11 cellular contexts compared by ENCODE assay signal in the genomic region with DNA sequence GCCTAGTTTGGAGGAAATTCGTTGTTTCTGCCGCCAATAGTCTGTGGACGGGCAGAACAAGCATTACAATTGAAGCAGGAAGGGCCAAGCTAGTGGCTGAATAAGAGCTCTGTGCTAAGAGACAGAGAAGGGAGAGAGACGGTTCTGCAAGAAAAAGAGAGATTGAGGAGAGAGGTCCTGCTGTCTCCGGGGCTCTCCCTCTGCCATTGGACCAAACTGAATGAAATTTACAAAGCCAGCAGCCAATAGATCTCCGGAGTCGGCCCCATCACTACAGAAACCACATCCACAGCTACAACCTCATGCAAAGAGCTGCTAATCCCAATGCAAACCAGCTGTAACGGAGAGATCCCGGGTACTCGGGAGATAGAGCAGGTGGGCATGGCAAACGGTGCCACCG. TPM values are rescaled to one million over a fixed set of nuclear protein-coding genes. Genes with fewer than 3 reads are reported as not detected.
DNase-seq lines count a peak whose midpoint lies in the region; ATAC-seq and TF ChIP-seq lines count a peak whose summit lies in the region.
"Had no signal": no experiment of that assay in that cellular context is flagged by ENCODE, and none has a peak within 500 bp of the region (broad histone marks: within the 10 kb centered on the region; RNA-seq: fewer than 3 reads in every experiment).

NLGN4X (minus strand) TSS at position 148 of the 400 bp plus-strand sequence. CDS start 77,401 bp downstream, outside the sequence.

- CTCF ChIA-PET in CD4-positive, alpha-beta T cell (lab: Charles Lee) = no interaction called here

- H2AFZ ChIP-seq in neural progenitor cell (replicated peaks) = peak within 1 kb of the TSS; percentile 57

- no peak for ATAC-seq in CD4-positive, alpha-beta T cell (ENCODE audit: poor library complexity)
- peak in 3 of 4 donors; percentile 14 to 52 (median 20) for ATAC-seq in heart left ventricle

- peaks cover 4% of the 10 kb centered on the region for H3K4me1 Mint-ChIP-seq in CD4-positive, alpha-beta T cell (ENCODE audit: low read depth)
- peaks cover 25% of the 10 kb centered on the region for H3K4me1 Mint-ChIP-seq in neural progenitor cell

- no peak for TF ChIP-seq CTCF in CD4-positive, alpha-beta T cell (IDR thresholded peaks at IDR 0.05)
- TF ChIP-seq CTCF in heart left ventricle (IDR thresholded peaks at IDR 0.05) = no peak
- TF ChIP-seq CTCF in neural progenitor cell (IDR thresholded peaks at IDR 0.05) = no peak

- H3K36me3 Mint-ChIP-seq in CD4-positive, alpha-beta T cell (ENCODE audit: low read depth) = no peaks in the 10 kb centered on the region
- no peaks in the 10 kb centered on the region for H3K36me3 Mint-ChIP-seq in neural progenitor cell

- intact Hi-C loops in CD4-positive, alpha-beta T cell (cut with DNase I, micrococcal nuclease) = no loop called here
- intact Hi-C loops in heart left ventricle (cut with DNase I) = no loop called here

- DNase-seq in CD4-positive, alpha-beta T cell = no peak
- peak; percentile 89 to 93 for DNase-seq in NCI-H526 (lab: John Stamatoyannopoulos, UW)
- no peak for DNase-seq in heart left ventricle
- DNase-seq in neural progenitor cell (ENCODE audit: low spot score) = peak; percentile 51
- DNase-seq in amniotic stem cell (lab: John Stamatoyannopoulos, UW) = no peak
- DNase-seq in stimulated activated CD4-positive, alpha-beta T cell treated with anti-CD3 and anti-CD28 coated beads, Interleukin-2, amount 100 ng/mL, for 48 hours = no peak
- no peak for DNase-seq in NCI-H446 (lab: John Stamatoyannopoulos, UW)
- no peak for DNase-seq in SIG-M5 (lab: John Stamatoyannopoulos, UW)
- DNase-seq: activated CD8-positive, alpha-beta memory T cell treated with anti-CD3 and anti-CD28 coated beads, Interleukin-2, amount 50 U/mL, for 4 hours; colonic mucosa; SW 1271 had no signal

- peaks cover 17% of the 10 kb centered on the region for H3K79me2 ChIP-seq in neural progenitor cell (ENCODE audit: low read depth)

- no peak for TF ChIP-seq POLR2A in heart left ventricle (IDR thresholded peaks at IDR 0.05)

- H3K27me3 ChIP-seq in CD4-positive, alpha-beta T cell (ENCODE audit: control insufficient read depth, insufficient read depth, low read length) = peaks cover 26% of the 10 kb centered on the region
- H3K27me3 ChIP-seq in heart left ventricle = peaks cover 0 to 45% (median 0%) of the 10 kb centered on the region in 9 donors
- H3K27me3 ChIP-seq in neural progenitor cell = no peaks in the 10 kb centered on the region

- no peaks in the 10 kb centered on the region for H3K9me3 ChIP-seq in CD4-positive, alpha-beta T cell (ENCODE audit: control insufficient read depth, low read length)
- H3K9me3 ChIP-seq in heart left ventricle (no peaks in the 10 kb centered on the region), neural progenitor cell (ENCODE audit: low read depth) (peaks cover 5% of the 10 kb centered on the region)
- H3K9me3 ChIP-seq: colonic mucosa had no signal

- 0 to 4% (median 1%) methylated on average over 12 of the region's 12 CpGs for WGBS in heart left ventricle, 4 donors

- POLR2A ChIA-PET in CD4-positive, alpha-beta T cell (lab: Charles Lee) = no interaction called here

- H3K36me3 ChIP-seq in heart left ventricle = no peaks in the 10 kb centered on the region
- no peaks in the 10 kb centered on the region for H3K36me3 ChIP-seq in neural progenitor cell
- H3K36me3 ChIP-seq: colonic mucosa had no signal

- H3K4me1 ChIP-seq in heart left ventricle (peaks cover 0 to 18% (median 0%) of the 10 kb centered on the region in 12 donors), neural progenitor cell (no peaks in the 10 kb centered on the region)
- H3K4me1 ChIP-seq: colonic mucosa had no signal

- H3K4me3 ChIP-seq in heart left ventricle (peak within 1 kb of the TSS in 9 of 12 donors; percentile 2 to 59 (median 48)), neural progenitor cell (peak within 1 kb of the TSS; percentile 80)
- H3K4me3 ChIP-seq: colonic mucosa had no signal

- peaks cover 24% of the 10 kb centered on the region for H3K27me3 Mint-ChIP-seq in CD4-positive, alpha-beta T cell
- H3K27me3 Mint-ChIP-seq in neural progenitor cell (ENCODE audit: insufficient read depth, low read depth) = peaks cover 3% of the 10 kb centered on the region

- peak within 1 kb of the TSS; percentile 76 for H3K4me3 Mint-ChIP-seq in CD4-positive, alpha-beta T cell
- H3K4me3 Mint-ChIP-seq in neural progenitor cell = peak within 1 kb of the TSS; percentile 99

- no peaks in the 10 kb centered on the region for H4K20me1 ChIP-seq in neural progenitor cell (ENCODE audit: low read depth)

- no peak within 1 kb of the TSS for H3K9ac ChIP-seq in neural progenitor cell

- H3K27ac ChIP-seq in CD4-positive, alpha-beta T cell (ENCODE audit: low read depth, low read length) = no peak within 1 kb of the TSS
- no peak within 1 kb of the TSS for H3K27ac ChIP-seq in heart left ventricle
- H3K27ac ChIP-seq in neural progenitor cell = no peak within 1 kb of the TSS
- H3K27ac ChIP-seq: colonic mucosa had no signal

- no peaks in the 10 kb centered on the region for H3K9me3 Mint-ChIP-seq in CD4-positive, alpha-beta T cell
- no peaks in the 10 kb centered on the region for H3K9me3 Mint-ChIP-seq in neural progenitor cell

- no peak within 1 kb of the TSS for H3K27ac Mint-ChIP-seq in CD4-positive, alpha-beta T cell
- H3K27ac Mint-ChIP-seq in neural progenitor cell = peak within 1 kb of the TSS; percentile 29

- peaks cover 10% of the 10 kb centered on the region for H3F3A ChIP-seq in neural progenitor cell (ENCODE audit: low read depth)

- H3K4me2 ChIP-seq in neural progenitor cell = peak within 1 kb of the TSS; percentile 74

RNA-seq across cellular contexts. Expression of gene NLGN4X, which starts in this region (rescaled TPM):
- under 1 TPM; 0.08 to 0.11 TPM for total RNA-seq in CD4-positive, alpha-beta T cell
- total RNA-seq in heart left ventricle (1 to 10 TPM in 8 of 9 donors, under 1 TPM in 1; 0.83 to 5.5 (median 1.4) TPM), neural progenitor cell (ENCODE audit: low replicate concordance) (10.1 and 17.6 TPM in 2 replicates)
- 1 to 10 TPM in 1 of 2 donors, under 1 TPM in 1; 0.30 to 1.2 TPM for polyA plus RNA-seq in heart left ventricle

Comparison
In these comparisons a context has a peak if more than half of its experiments do, and no peak if none do; other contexts are left out.
1. DNase-seq: peak in NCI-H526 (2 of 2) and neural progenitor cell (single experiment); none in CD4-positive, alpha-beta T cell (0 of 10), heart left ventricle (0 of 5), amniotic stem cell (single experiment), stimulated activated CD4-positive, alpha-beta T cell treated with anti-CD3 and anti-CD28 coated beads, Interleukin-2, amount 100 ng/mL, for 48 hours (0 of 2), NCI-H446 (0 of 2) and SIG-M5 (single experiment).